Comparison of ENCODE assay signal across 28 cellular contexts in the genomic region with DNA sequence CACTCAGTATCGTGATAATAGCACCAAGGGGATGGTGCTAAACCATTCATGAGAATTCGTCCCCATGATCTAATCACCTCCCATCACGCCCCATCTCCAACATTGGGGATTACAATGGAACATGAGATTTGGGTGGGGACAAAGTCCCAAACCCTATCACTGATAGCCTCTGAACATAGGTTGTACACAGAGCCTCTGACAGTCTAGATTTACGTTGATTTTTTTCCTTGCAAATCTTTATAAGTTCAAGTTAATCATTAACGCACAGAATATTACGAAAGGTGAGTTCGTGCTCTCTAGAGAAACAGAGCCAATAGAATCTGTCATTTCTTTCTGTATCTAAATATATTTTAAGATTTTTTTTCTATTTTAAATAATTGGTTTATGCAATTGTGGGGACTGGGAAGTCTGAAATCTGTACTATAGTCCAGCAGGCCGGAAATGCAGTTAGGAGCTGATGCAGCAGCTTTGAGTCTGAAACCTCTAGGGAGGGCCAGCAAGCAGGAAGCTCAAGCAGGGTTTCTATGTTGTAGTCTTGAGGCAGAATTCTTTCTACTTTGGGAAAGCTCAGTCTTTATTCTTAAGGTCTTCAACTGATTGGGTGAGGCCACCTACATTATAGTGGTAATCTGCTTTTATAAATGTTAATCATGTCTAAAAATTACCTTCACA.
DNase-seq lines count a peak whose midpoint lies in the region; FAIRE-seq and TF ChIP-seq lines count a peak whose summit lies in the region.
"Had no signal": no experiment of that assay in that cellular context is flagged by ENCODE, and none has a peak within 500 bp of the region (broad histone marks: within the 10 kb centered on the region; RNA-seq: fewer than 3 reads in every experiment).

No MANE protein-coding gene starts in this region.

- H3K79me2 ChIP-seq in hepatocyte: no peaks in the 10 kb centered on the region

- DNase-seq in GM19239 (ENCODE audit: insufficient read length, low spot score) (no peak), NCI-H526 treated with DMSO at 0.1 percent for 48 hours (lab: John Stamatoyannopoulos, UW) (peak; percentile 5), hepatocyte (ENCODE audit: low spot score) (peak; percentile 23), small intestine (peak; percentile 75), substantia nigra (lab: John Stamatoyannopoulos, UW) (no peak), thyroid gland (no peak), NCI-H1694 treated with DMSO at 0.1 percent for 48 hours (lab: John Stamatoyannopoulos, UW) (no peak)
- DNase-seq: activated CD4-positive, alpha-beta T cell treated with anti-CD3 and anti-CD28 coated beads for 48 hours; activated effector memory CD4-positive, alpha-beta T cell treated with anti-CD3 and anti-CD28 coated beads, Interleukin-2, amount 50 U/mL, for 16 hours; activated naive CD8-positive, alpha-beta T cell treated with anti-CD3 and anti-CD28 coated beads, Interleukin-2, amount 10 ng/mL, durations not matched to agents 7 days and 5 days; activated T-cell treated with anti-CD3 and anti-CD28 coated beads, Interleukin-2, amount 50 U/mL, for 1 hour; caudate nucleus; CD8-positive, alpha-beta memory T cell; endodermal cell; foreskin fibroblast; heart left ventricle; mesendoderm; NCI-H1417 treated with DMSO at 0.1 percent for 48 hours; NCI-H2081 treated with DMSO at 0.1 percent for 48 hours; NCI-H345; OCI-M1; stimulated activated CD4-positive, alpha-beta T cell treated with anti-CD3 and anti-CD28 coated beads, Interleukin-15, amount 100 ng/mL, for 24 hours; stimulated activated naive B cell treated with anti-CD40 and anti-IgM and Interleukin-4, amounts not matched to agents 10 μg/mL and 1 μg/mL and 100 μg/mL, for 72 hours had no signal

- H4K20me1 ChIP-seq in hepatocyte (ENCODE audit: insufficient read depth, poor library complexity, severe bottlenecking): no peaks in the 10 kb centered on the region

- H2AFZ ChIP-seq in hepatocyte: no peak overlapping the region

- peak overlapping the region; percentile 4 for H3K4me2 ChIP-seq in hepatocyte

- WGBS in hepatocyte (ENCODE audit: low lambda C conversion rate, missing lambda C conversion rate): 84% methylated on average over 8 of the region's 8 CpGs
- WGBS in small intestine, 3 donors: 18 to 62% (median 40%) methylated on average over 8 of the region's 8 CpGs
- 87 to 88% methylated on average over 8 of the region's 8 CpGs for WGBS in thyroid gland, 2 donors

- intact Hi-C loops in thyroid gland (cut with DNase I): no loop called here

- H3K36me3 ChIP-seq in hepatocyte (replicated peaks; ENCODE audit: insufficient read depth, low read depth): no peaks in the 10 kb centered on the region
- no peaks in the 10 kb centered on the region for H3K36me3 ChIP-seq in small intestine (ENCODE audit: control insufficient read depth in 2 of 2, insufficient read depth in 2 of 2, low read length in 2 of 2)
- H3K36me3 ChIP-seq in thyroid gland: no peaks in the 10 kb centered on the region
- H3K36me3 ChIP-seq: ascending aorta, heart left ventricle, neutrophil, prostate gland, suprapubic skin had no signal

- FAIRE-seq in GM19239 (lab: Jason Lieb, UNC) (peak; percentile 51), small intestine (lab: Jason Lieb, UNC) (no peak)
- FAIRE-seq: urothelium cell line had no signal

- H3K9me2 ChIP-seq in hepatocyte (replicated peaks; ENCODE audit: insufficient read depth): no peaks in the 10 kb centered on the region

- H3K9me3 ChIP-seq in hepatocyte (ENCODE audit: low read depth) (no peaks in the 10 kb centered on the region), small intestine (ENCODE audit: control insufficient read depth, low read depth) (no peaks in the 10 kb centered on the region), thyroid gland (no peaks in the 10 kb centered on the region)
- H3K9me3 ChIP-seq: ascending aorta, heart left ventricle, neutrophil, prostate gland, suprapubic skin had no signal

- H3K4me1 ChIP-seq in hepatocyte (ENCODE audit: insufficient read depth): no peaks in the 10 kb centered on the region
- H3K4me1 ChIP-seq in small intestine (ENCODE audit: control insufficient read depth in 2 of 2, insufficient read depth in 1 of 2, low read depth in 1 of 2, low read length in 1 of 2): no peaks in the 10 kb centered on the region
- no peaks in the 10 kb centered on the region for H3K4me1 ChIP-seq in thyroid gland
- H3K4me1 ChIP-seq: ascending aorta, heart left ventricle, prostate gland, suprapubic skin had no signal

- H3K27me3 ChIP-seq in hepatocyte (no peaks in the 10 kb centered on the region), small intestine (ENCODE audit: control insufficient read depth in 2 of 2, insufficient read depth in 2 of 2, low read length in 2 of 2) (no peaks in the 10 kb centered on the region), thyroid gland (no peaks in the 10 kb centered on the region)
- H3K27me3 ChIP-seq: ascending aorta, heart left ventricle, neutrophil, suprapubic skin had no signal

- no peak for TF ChIP-seq POLR2A in thyroid gland (IDR thresholded peaks at IDR 0.05)

- H3K4me3 ChIP-seq in hepatocyte (no peak overlapping the region), small intestine (ENCODE audit: low read depth in 1 of 2, low read length in 2 of 2) (no peak overlapping the region), thyroid gland (replicated peaks in 1 of 3) (no peak overlapping the region)
- H3K4me3 ChIP-seq: ascending aorta, heart left ventricle, prostate gland, suprapubic skin had no signal

- no peak for TF ChIP-seq CTCF in hepatocyte (IDR thresholded peaks at IDR 0.05; ENCODE audit: poor library complexity)
- no peak for TF ChIP-seq CTCF in thyroid gland (IDR thresholded peaks at IDR 0.05)

- H3K27ac ChIP-seq in hepatocyte: peak overlapping the region; percentile 21
- no peak overlapping the region for H3K27ac ChIP-seq in small intestine (ENCODE audit: low read depth in 1 of 2, low read length in 1 of 2)
- no peak overlapping the region for H3K27ac ChIP-seq in substantia nigra (ENCODE audit: low read depth, low read length, poor library complexity, severe bottlenecking)
- H3K27ac ChIP-seq in thyroid gland: no peak overlapping the region
- H3K27ac ChIP-seq: ascending aorta, heart left ventricle, neutrophil, prostate gland, suprapubic skin had no signal

Comparison
In these comparisons a context has a peak if more than half of its experiments do, and no peak if none do; other contexts are left out.
1. DNase-seq: peak in NCI-H526 treated with DMSO at 0.1 percent for 48 hours (single experiment), hepatocyte (single experiment) and small intestine (single experiment); none in GM19239 (single experiment), substantia nigra (0 of 49), thyroid gland (0 of 2) and NCI-H1694 treated with DMSO at 0.1 percent for 48 hours (single experiment).